Comparison of ENCODE assay signal across 20 cellular contexts in the genomic region with DNA sequence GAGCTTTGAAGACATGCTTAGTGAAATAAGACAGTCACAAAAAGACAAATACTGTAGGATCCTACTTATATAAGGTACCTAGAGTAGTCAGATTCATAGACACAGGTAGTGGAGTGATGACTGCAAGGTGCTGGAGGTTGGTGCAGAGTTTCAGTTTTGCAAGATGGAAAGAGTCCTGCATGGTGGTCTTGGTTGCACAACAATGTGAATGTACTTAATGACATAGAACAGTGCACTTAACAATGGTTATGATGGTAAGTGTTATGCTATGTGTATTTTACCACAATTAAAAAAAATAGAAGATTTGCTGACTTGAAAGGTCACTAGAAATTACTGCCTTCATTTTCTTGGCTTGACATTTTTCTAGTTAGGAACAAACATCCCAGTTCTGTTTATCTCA. TPM values are rescaled to one million over a fixed set of nuclear protein-coding genes. Genes with fewer than 3 reads are reported as not detected.
DNase-seq lines count a peak whose midpoint lies in the region; ATAC-seq, FAIRE-seq and TF ChIP-seq lines count a peak whose summit lies in the region.
"Had no signal": no experiment of that assay in that cellular context is flagged by ENCODE, and none has a peak within 500 bp of the region (broad histone marks: within the 10 kb centered on the region; RNA-seq: fewer than 3 reads in every experiment).

No MANE protein-coding gene starts in this region.

- H3K27me3 ChIP-seq in pancreas (no peaks in the 10 kb centered on the region), psoas muscle (ENCODE audit: insufficient read depth in 3 of 3, low read length in 2 of 3) (no peaks in the 10 kb centered on the region)
- H3K27me3 ChIP-seq: spleen had no signal

- H3K27ac ChIP-seq in pancreas = no peak overlapping the region
- no peak overlapping the region for H3K27ac ChIP-seq in psoas muscle
- H3K27ac ChIP-seq: HL-60 had no signal

- H3K27me3 Mint-ChIP-seq in activated naive CD8-positive, alpha-beta T cell treated with anti-CD3 and anti-CD28 coated beads for 36 hours = no peaks in the 10 kb centered on the region
- no peaks in the 10 kb centered on the region for H3K27me3 Mint-ChIP-seq in nephron progenitor cell (ENCODE audit: low read depth, poor library complexity)
- H3K27me3 Mint-ChIP-seq: activated B cell treated with CpG ODN at 0.5 μM for 24 hours; CD8-positive, alpha-beta memory T cell had no signal

- peak overlapping the region; percentile 52 for H3K27ac Mint-ChIP-seq in activated naive CD8-positive, alpha-beta T cell treated with anti-CD3 and anti-CD28 coated beads for 36 hours
- H3K27ac Mint-ChIP-seq in nephron progenitor cell = peak overlapping the region; percentile 52
- H3K27ac Mint-ChIP-seq: activated B cell treated with CpG ODN at 0.5 μM for 24 hours had no signal

- ATAC-seq in GM18867 (IDR thresholded peaks at IDR 0.05; ENCODE audit: unreplicated experiment) (peak; percentile 25), pancreas (no peak), esophagus mucosa (no peak), psoas muscle (no peak)

- intact Hi-C loops in pancreas (cut with DNase I) = loop anchor here in 1 of 3 donors (10.0 kb wide), 1 partner anchor 229 kb away; no protein-coding TSS in a partner anchor
- intact Hi-C loops in psoas muscle (cut with DNase I) = no loop called here

- no peak for FAIRE-seq in pancreas (lab: Jason Lieb, UNC)
- FAIRE-seq: colon, endothelial cell of umbilical vein had no signal

- no peak overlapping the region for H3K4me3 Mint-ChIP-seq in activated naive CD8-positive, alpha-beta T cell treated with anti-CD3 and anti-CD28 coated beads for 36 hours
- no peak overlapping the region for H3K4me3 Mint-ChIP-seq in nephron progenitor cell
- H3K4me3 Mint-ChIP-seq: activated B cell treated with CpG ODN at 0.5 μM for 24 hours had no signal

- H3K36me3 Mint-ChIP-seq in activated naive CD8-positive, alpha-beta T cell treated with anti-CD3 and anti-CD28 coated beads for 36 hours = peaks cover 23% of the 10 kb centered on the region
- peaks cover 15% of the 10 kb centered on the region for H3K36me3 Mint-ChIP-seq in nephron progenitor cell (ENCODE audit: low read depth)

- H3K4me3 ChIP-seq in pancreas = no peak overlapping the region
- no peak overlapping the region for H3K4me3 ChIP-seq in psoas muscle
- H3K4me3 ChIP-seq: spleen had no signal

- H3K4me1 ChIP-seq in pancreas (peaks cover 18 to 26% (median 23%) of the 10 kb centered on the region in 3 donors), psoas muscle (peaks cover 36% of the 10 kb centered on the region)

- H3K36me3 ChIP-seq in pancreas (no peaks in the 10 kb centered on the region), psoas muscle (ENCODE audit: insufficient read depth in 1 of 2, low read depth in 1 of 2) (no peaks in the 10 kb centered on the region)
- H3K36me3 ChIP-seq: spleen had no signal

- H3K9me3 ChIP-seq in pancreas = no peaks in the 10 kb centered on the region
- H3K9me3 ChIP-seq in psoas muscle = no peaks in the 10 kb centered on the region
- H3K9me3 ChIP-seq: spleen had no signal

- no peaks in the 10 kb centered on the region for H3K9me3 Mint-ChIP-seq in activated naive CD8-positive, alpha-beta T cell treated with anti-CD3 and anti-CD28 coated beads for 36 hours
- H3K9me3 Mint-ChIP-seq in nephron progenitor cell = no peaks in the 10 kb centered on the region
- H3K9me3 Mint-ChIP-seq: activated B cell treated with CpG ODN at 0.5 μM for 24 hours; CD8-positive, alpha-beta memory T cell had no signal

- peaks cover 77% of the 10 kb centered on the region for H3K4me1 Mint-ChIP-seq in activated naive CD8-positive, alpha-beta T cell treated with anti-CD3 and anti-CD28 coated beads for 36 hours
- H3K4me1 Mint-ChIP-seq in nephron progenitor cell = peaks cover 68% of the 10 kb centered on the region

- no peak for TF ChIP-seq CTCF in nephron progenitor cell (IDR thresholded peaks at IDR 0.05)
- TF ChIP-seq CTCF in pancreas (IDR thresholded peaks at IDR 0.05) = no peak
- TF ChIP-seq CTCF in psoas muscle (IDR thresholded peaks at IDR 0.05) = no peak

- peak; percentile 56 for DNase-seq in NCI-H82 (lab: John Stamatoyannopoulos, UW)
- DNase-seq in NCI-H82 treated with DMSO at 0.1 percent for 48 hours (lab: John Stamatoyannopoulos, UW; ENCODE audit: unreplicated experiment) = no peak
- peak; percentile 20 for DNase-seq in activated naive CD8-positive, alpha-beta T cell treated with anti-CD3 and anti-CD28 coated beads for 36 hours
- no peak for DNase-seq in nephron progenitor cell
- DNase-seq in pancreas = no peak
- DNase-seq in psoas muscle = no peak
- DNase-seq: activated B cell treated with CpG ODN at 0.5 μM for 24 hours; activated CD8-positive, alpha-beta memory T cell treated with anti-CD3 and anti-CD28 coated beads, Interleukin-2, amount 50 U/mL, for 48 hours; amniotic stem cell; CD8-positive, alpha-beta memory T cell; islet precursor cell; Karpas-422; NCI-H146; spleen; SW 1271 had no signal

RNA-seq across cellular contexts. Expression of a gene that starts 9.5 kb away (rescaled TPM):
- 10 to 100 TPM; 20.6 to 21.3 TPM for total RNA-seq in activated naive CD8-positive, alpha-beta T cell treated with anti-CD3 and anti-CD28 coated beads for 36 hours
- 10 to 100 TPM in 2 of 6 donors, 1 to 10 TPM in 4; 4.6 to 18.0 (median 7.6) TPM for total RNA-seq in pancreas
- 10 to 100 TPM in 1 of 2 donors, 1 to 10 TPM in 1; 3.2 to 11.6 TPM for polyA plus RNA-seq in pancreas
- total RNA-seq in esophagus mucosa = 14.8 TPM
- 10 to 100 TPM; 11.2 to 18.1 (median 13.5) TPM for total RNA-seq in psoas muscle
- 1 to 10 TPM; 4.8 to 6.9 (median 4.8) TPM for polyA plus RNA-seq in psoas muscle

Comparison
In these comparisons a context has a peak if more than half of its experiments do, and no peak if none do; other contexts are left out.
1. DNase-seq: peak in NCI-H82 (single experiment) and activated naive CD8-positive, alpha-beta T cell treated with anti-CD3 and anti-CD28 coated beads for 36 hours (single experiment); none in NCI-H82 treated with DMSO at 0.1 percent for 48 hours (single experiment), nephron progenitor cell (single experiment), pancreas (0 of 6) and psoas muscle (0 of 2).